ENCODE assay signal across 24 cellular contexts in genomic region chr10:87068281-87068680, GRCh38. TPM values are rescaled to one million over a fixed set of nuclear protein-coding genes. Genes with fewer than 3 reads are reported as not detected.
A peak's percentile ranks its signal among the peaks of the same experiment; 100 is the strongest.
DNase-seq lines count a peak whose midpoint lies in the region; ATAC-seq, FAIRE-seq and TF ChIP-seq lines count a peak whose summit lies in the region.
"Had no signal": no experiment of that assay in that cellular context is flagged by ENCODE, and none has a peak within 500 bp of the region (broad histone marks: within the 10 kb centered on the region; RNA-seq: fewer than 3 reads in every experiment).

No MANE protein-coding gene starts in this region.

- no peak overlapping the region for H2AFZ ChIP-seq in HepG2 (ENCODE audit: low read length)
- no peak overlapping the region for H2AFZ ChIP-seq in Karpas-422 (ENCODE audit: low read length)
- H2AFZ ChIP-seq: GM23248 had no signal

- no peak overlapping the region for H3K4me3 Mint-ChIP-seq in T-helper 17 cell
- H3K4me3 Mint-ChIP-seq: CD4-positive, alpha-beta memory T cell; H9 had no signal

- no peak overlapping the region for H3K9ac ChIP-seq in HepG2 (ENCODE audit: insufficient read depth, low read depth, low read length)
- no peak overlapping the region for H3K9ac ChIP-seq in Karpas-422 (ENCODE audit: low read length)
- H3K9ac ChIP-seq: GM23248 had no signal

- H3K4me2 ChIP-seq in HepG2 (ENCODE audit: low read depth, low read length) (no peak overlapping the region), Karpas-422 (ENCODE audit: low read depth, low read length, poor library complexity, severe bottlenecking) (no peak overlapping the region)

- intact Hi-C loops in HepG2 (cut with micrococcal nuclease; ENCODE audit: unreplicated experiment) (no loop called here), right lobe of liver (cut with DNase I) (no loop called here), ovary (cut with DNase I) (no loop called here)

- in situ Hi-C loops in HepG2 (cut with HindIII; ENCODE audit: extremely low pct_ligation_motif_present, low pct_unique_long_range_greater_than_20kb): no loop called here

- FAIRE-seq in HepG2 (lab: Jason Lieb, UNC) (no peak), small intestine (lab: Jason Lieb, UNC) (no peak), RCC 7860 (lab: Jason Lieb, UNC) (no peak)
- FAIRE-seq: GM12878, GM19239, H1 had no signal

- CTCF ChIA-PET in HepG2 (lab: Yijun Ruan, JAX; ENCODE audit: low intra/inter-chr PET ratio, low total read pairs): no interaction called here

- peaks cover 13% of the 10 kb centered on the region for H3K4me1 Mint-ChIP-seq in T-helper 17 cell
- H3K4me1 Mint-ChIP-seq: H9 had no signal

- peaks cover 8% of the 10 kb centered on the region for H3K79me2 ChIP-seq in HepG2 (ENCODE audit: insufficient read depth, low read length)
- H3K79me2 ChIP-seq in Karpas-422 (ENCODE audit: low read length): no peaks in the 10 kb centered on the region; the same call in 1 of the 2 replicates

- POLR2A ChIA-PET in HepG2 (lab: Yijun Ruan, JAX): no interaction called here

- H3K27ac Mint-ChIP-seq in T-helper 17 cell: peak overlapping the region; percentile 14
- H3K27ac Mint-ChIP-seq: H9 had no signal

- WGBS in HepG2 (ENCODE audit: low lambda C conversion rate): 93% methylated on average over 1 of the region's 1 CpG
- 77% methylated on average over 1 of the region's 1 CpG for WGBS in right lobe of liver (ENCODE audit: insufficient coverage, low coverage, low lambda C conversion rate, missing lambda C conversion rate)
- 19 to 66% (median 44%) methylated on average over 1 of the region's 1 CpG for WGBS in small intestine, 3 donors
- WGBS in ovary, 3 donors: 85 to 93% (median 88%) methylated on average over 1 of the region's 1 CpG

- TF ChIP-seq RAD21 in HepG2 (CRISPR knock-in tag; IDR thresholded peaks at IDR 0.05): no peak

- peaks cover 19% of the 10 kb centered on the region for H4K20me1 ChIP-seq in HepG2 (ENCODE audit: insufficient read depth, low read length)
- H4K20me1 ChIP-seq in Karpas-422 (ENCODE audit: insufficient read depth, low read depth, low read length): no peaks in the 10 kb centered on the region

- H3K9me2 ChIP-seq in Karpas-422 (replicated peaks; ENCODE audit: insufficient read depth, low read length): no peaks in the 10 kb centered on the region

- H3K4me1 ChIP-seq in HepG2 (ENCODE audit: insufficient read depth, low read length): peaks cover 58% of the 10 kb centered on the region
- H3K4me1 ChIP-seq in right lobe of liver: peaks cover 0 to 46% (median 5%) of the 10 kb centered on the region in 4 donors
- no peaks in the 10 kb centered on the region for H3K4me1 ChIP-seq in Karpas-422 (ENCODE audit: low read length)
- peaks cover 0 to 3% of the 10 kb centered on the region in 2 donors for H3K4me1 ChIP-seq in small intestine (ENCODE audit: control insufficient read depth in 2 of 2, insufficient read depth in 1 of 2, low read depth in 1 of 2, low read length in 1 of 2)
- H3K4me1 ChIP-seq in ovary (ENCODE audit: insufficient read depth): no peaks in the 10 kb centered on the region

- no peaks in the 10 kb centered on the region for H3K27me3 Mint-ChIP-seq in T-helper 17 cell
- H3K27me3 Mint-ChIP-seq: CD4-positive, alpha-beta memory T cell had no signal

- TF ChIP-seq CTCF in HepG2 (CRISPR knock-in tag; IDR thresholded peaks at IDR 0.05) (no peak), right lobe of liver (IDR thresholded peaks at IDR 0.05) (no peak), ovary (IDR thresholded peaks at IDR 0.05) (no peak)

- H3K27ac ChIP-seq in HepG2 (ENCODE audit: extremely low read length, insufficient read depth, low read length) (no peak overlapping the region), right lobe of liver (no peak overlapping the region), Karpas-422 (ENCODE audit: low read length) (no peak overlapping the region), small intestine (ENCODE audit: low read depth in 1 of 2, low read length in 1 of 2) (no peak overlapping the region), ovary (no peak overlapping the region)
- H3K27ac ChIP-seq: GM23248 had no signal

- H3K36me3 ChIP-seq in HepG2 (replicated peaks in 1 of 2; ENCODE audit: control insufficient read depth in 1 of 2, insufficient read depth in 2 of 2, low read length in 2 of 2): peaks cover 22 to 86% of the 10 kb centered on the region in 2 experiments
- H3K36me3 ChIP-seq in right lobe of liver: peaks cover 0 to 91% (median 34%) of the 10 kb centered on the region in 4 donors
- no peaks in the 10 kb centered on the region for H3K36me3 ChIP-seq in Karpas-422 (ENCODE audit: insufficient read depth, low read length)
- H3K36me3 ChIP-seq in small intestine (ENCODE audit: control insufficient read depth in 2 of 2, insufficient read depth in 2 of 2, low read length in 2 of 2): peaks cover 4 to 9% of the 10 kb centered on the region in 2 donors
- no peaks in the 10 kb centered on the region for H3K36me3 ChIP-seq in ovary

- BruUV-seq in HepG2 (replicated peaks; lab: Mats Ljungman, UMichigan): no TSS peak

- DNase-seq in HepG2 (ENCODE audit: low spot score) (no peak), right lobe of liver (no peak), Karpas-422 (peak; percentile 24), T-helper 17 cell (no peak), small intestine (peak; percentile 64), RCC 7860 (ENCODE audit: low spot score) (no peak), medulla oblongata (ENCODE audit: extremely low spot score) (no peak), ovary (no peak)
- DNase-seq: C1 segment of cervical spinal cord; CD4-positive, alpha-beta memory T cell; COR-L47; DMS 273 treated with DMSO at 0.1 percent for 48 hours; DMS79; EL; GDM1; GM23248; H9 had no signal

- TF ChIP-seq POLR2A in HepG2 (IDR thresholded peaks at IDR 0.05; ENCODE audit: insufficient read depth in 1 of 2, low read depth in 2 of 2, low read length in 2 of 2) (no peak), right lobe of liver (IDR thresholded peaks at IDR 0.05) (no peak), ovary (IDR thresholded peaks at IDR 0.05) (no peak)

- no peak overlapping the region for H3K4me3 ChIP-seq in HepG2 (replicated peaks in 1 of 3; ENCODE audit: insufficient read depth in 1 of 3, low read depth in 2 of 3, low read length in 3 of 3)
- H3K4me3 ChIP-seq in right lobe of liver: no peak overlapping the region
- no peak overlapping the region for H3K4me3 ChIP-seq in Karpas-422 (ENCODE audit: low read length)
- H3K4me3 ChIP-seq in small intestine (ENCODE audit: low read depth in 1 of 2, low read length in 2 of 2): no peak overlapping the region
- H3K4me3 ChIP-seq in ovary: no peak overlapping the region
- H3K4me3 ChIP-seq: GM12878, GM23248 had no signal

- TF ChIP-seq EP300 in HepG2 (IDR thresholded peaks at IDR 0.05; ENCODE audit: low read depth in 2 of 2, low read length in 2 of 2) (no peak), HepG2 (CRISPR knock-in tag; IDR thresholded peaks at IDR 0.05; ENCODE audit: borderline replicate concordance) (no peak), ovary (IDR thresholded peaks at IDR 0.05) (no peak)

- peaks cover 16% of the 10 kb centered on the region for H3K36me3 Mint-ChIP-seq in T-helper 17 cell (ENCODE audit: low read depth)

- no peak for ATAC-seq in HepG2
- no peak for ATAC-seq in right lobe of liver
- ATAC-seq in T-helper 17 cell: no peak
- ATAC-seq: GM12878, HCT116 had no signal

- no peaks in the 10 kb centered on the region for H3K9me3 ChIP-seq in HepG2 (ENCODE audit: low read length)
- H3K9me3 ChIP-seq in right lobe of liver: no peaks in the 10 kb centered on the region
- H3K9me3 ChIP-seq in Karpas-422 (ENCODE audit: low read length): no peaks in the 10 kb centered on the region
- no peaks in the 10 kb centered on the region for H3K9me3 ChIP-seq in T-helper 17 cell (ENCODE audit: control insufficient read depth, low read length, poor library complexity, severe bottlenecking)
- H3K9me3 ChIP-seq in small intestine (ENCODE audit: control insufficient read depth, low read depth): no peaks in the 10 kb centered on the region
- no peaks in the 10 kb centered on the region for H3K9me3 ChIP-seq in ovary

- H3K27me3 ChIP-seq in HepG2 (ENCODE audit: control insufficient read depth in 1 of 2, insufficient read depth in 2 of 2, low read length in 2 of 2) (no peaks in the 10 kb centered on the region), right lobe of liver (no peaks in the 10 kb centered on the region), Karpas-422 (ENCODE audit: low read length) (no peaks in the 10 kb centered on the region), small intestine (ENCODE audit: control insufficient read depth in 2 of 2, insufficient read depth in 2 of 2, low read length in 2 of 2) (no peaks in the 10 kb centered on the region), ovary (no peaks in the 10 kb centered on the region)

RNA-seq across cellular contexts. Expression of gene GLUD1, which starts 26.4 kb away (rescaled TPM):
- total RNA-seq in HepG2 (2016; rRNA removed; fragmentation: Illumina TruSeq; extraction: Trizol) (798 and 1,108 TPM in 2 replicates), right lobe of liver (100 to 1,000 TPM; 272 to 652 (median 433) TPM), T-helper 17 cell (100 to 1,000 TPM; 107 TPM), ovary (100 to 1,000 TPM; 116 to 142 (median 130) TPM)
- 64.0 and 73.9 TPM in 2 replicates for total RNA-seq in HepG2 (2016; cell fraction: cytosol; rRNA removed; fragmentation: Illumina TruSeq; extraction: Trizol; ENCODE audit: low read depth)
- 786 and 1,126 TPM in 2 replicates for total RNA-seq in HepG2 (2016; cell fraction: insoluble cytoplasmic fraction; rRNA removed; fragmentation: Illumina TruSeq; extraction: Trizol)
- 188 and 209 TPM in 2 replicates for total RNA-seq in HepG2 (2016; cell fraction: membrane; rRNA removed; fragmentation: Illumina TruSeq; extraction: Trizol)
- 366 and 405 TPM in 2 replicates for total RNA-seq in HepG2 (2016; cell fraction: nucleus; rRNA removed; fragmentation: Illumina TruSeq; extraction: Trizol)
- polyA plus RNA-seq in HepG2 (2011; rRNA removed) (286 and 301 TPM in 2 replicates), small intestine (100 to 1,000 TPM in 1 of 3 donors, 10 to 100 TPM in 2; 79.0 to 119 (median 84.0) TPM), ovary (100 to 1,000 TPM in 1 of 2 donors, 10 to 100 TPM in 1; 92.2 to 164 TPM)
- polyA plus RNA-seq in HepG2 (2011; cell fraction: cytosol; rRNA removed): 188 and 249 TPM in 2 replicates
- 143 and 202 TPM in 2 replicates for polyA plus RNA-seq in HepG2 (2011; cell fraction: nucleus; rRNA removed)
- 464 and 581 TPM in 2 replicates for polyA plus RNA-seq in HepG2 (2012)
- polyA plus RNA-seq in HepG2 (2016; cell fraction: cytosol; fragmentation: Illumina TruSeq; extraction: Trizol; ENCODE audit: low read depth): 39.0 and 41.7 TPM in 2 replicates
- 924 and 945 TPM in 2 replicates for polyA plus RNA-seq in HepG2 (2016; cell fraction: insoluble cytoplasmic fraction; fragmentation: Illumina TruSeq; extraction: Trizol; ENCODE audit: low read depth)
- 110 and 122 TPM in 2 replicates for polyA plus RNA-seq in HepG2 (2016; cell fraction: membrane; fragmentation: Illumina TruSeq; extraction: Trizol; ENCODE audit: low read depth)
- 429 and 441 TPM in 2 replicates for polyA plus RNA-seq in HepG2 (2016; cell fraction: nucleus; fragmentation: Illumina TruSeq; extraction: Trizol; ENCODE audit: insufficient read depth, low read depth)
- 55.8 and 268 TPM in 2 replicates for polyA minus RNA-seq in HepG2 (2011; rRNA and poly(A)+ RNA removed; ENCODE audit: low replicate concordance)
- 325 and 361 TPM in 2 replicates for polyA minus RNA-seq in HepG2 (2011; cell fraction: cytosol; rRNA and poly(A)+ RNA removed)
- 171 and 236 TPM in 2 replicates for polyA minus RNA-seq in HepG2 (2011; cell fraction: nucleus; rRNA and poly(A)+ RNA removed)
- 74.6 and 76.0 TPM in 2 replicates for total RNA-seq in Karpas-422 (2014; rRNA removed; shearing (Covaris generic); ENCODE audit: low replicate concordance)

RNA-seq across cellular contexts. Expression of gene SHLD2, which starts 26.7 kb away (rescaled TPM):
- 53.7 and 79.4 TPM in 2 replicates for total RNA-seq in HepG2 (2016; rRNA removed; fragmentation: Illumina TruSeq; extraction: Trizol)
- total RNA-seq in HepG2 (2016; cell fraction: cytosol; rRNA removed; fragmentation: Illumina TruSeq; extraction: Trizol; ENCODE audit: low read depth): 27.4 and 29.8 TPM in 2 replicates
- total RNA-seq in HepG2 (2016; cell fraction: insoluble cytoplasmic fraction; rRNA removed; fragmentation: Illumina TruSeq; extraction: Trizol): 54.2 and 78.8 TPM in 2 replicates
- 64.3 and 72.7 TPM in 2 replicates for total RNA-seq in HepG2 (2016; cell fraction: membrane; rRNA removed; fragmentation: Illumina TruSeq; extraction: Trizol)
- 45.4 and 47.2 TPM in 2 replicates for total RNA-seq in HepG2 (2016; cell fraction: nucleus; rRNA removed; fragmentation: Illumina TruSeq; extraction: Trizol)
- polyA plus RNA-seq in HepG2 (2011; rRNA removed): 22.6 and 25.7 TPM in 2 replicates
- polyA plus RNA-seq in HepG2 (2011; cell fraction: cytosol; rRNA removed): 9.1 and 15.2 TPM in 2 replicates
- polyA plus RNA-seq in HepG2 (2011; cell fraction: nucleus; rRNA removed): 11.8 and 16.3 TPM in 2 replicates
- polyA plus RNA-seq in HepG2 (2012): 32.6 and 35.2 TPM in 2 replicates
- polyA plus RNA-seq in HepG2 (2016; cell fraction: cytosol; fragmentation: Illumina TruSeq; extraction: Trizol; ENCODE audit: low read depth): 12.4 and 15.4 TPM in 2 replicates
- 46.3 and 51.5 TPM in 2 replicates for polyA plus RNA-seq in HepG2 (2016; cell fraction: insoluble cytoplasmic fraction; fragmentation: Illumina TruSeq; extraction: Trizol; ENCODE audit: low read depth)
- polyA plus RNA-seq in HepG2 (2016; cell fraction: membrane; fragmentation: Illumina TruSeq; extraction: Trizol; ENCODE audit: low read depth): 29.5 and 30.4 TPM in 2 replicates
- polyA plus RNA-seq in HepG2 (2016; cell fraction: nucleus; fragmentation: Illumina TruSeq; extraction: Trizol; ENCODE audit: insufficient read depth, low read depth): 45.4 and 46.0 TPM in 2 replicates
- 12.5 and 21.0 TPM in 2 replicates for polyA minus RNA-seq in HepG2 (2011; rRNA and poly(A)+ RNA removed; ENCODE audit: low replicate concordance)
- polyA minus RNA-seq in HepG2 (2011; cell fraction: cytosol; rRNA and poly(A)+ RNA removed): 22.2 and 26.3 TPM in 2 replicates
- polyA minus RNA-seq in HepG2 (2011; cell fraction: nucleus; rRNA and poly(A)+ RNA removed): 45.1 and 52.1 TPM in 2 replicates
- total RNA-seq in right lobe of liver: 10 to 100 TPM; 22.5 to 33.2 (median 27.2) TPM
- total RNA-seq in Karpas-422 (2014; rRNA removed; shearing (Covaris generic); ENCODE audit: low replicate concordance): 12.0 and 21.4 TPM in 2 replicates
- total RNA-seq in T-helper 17 cell: 10 to 100 TPM; 28.9 to 31.3 TPM
- polyA plus RNA-seq in small intestine: 10 to 100 TPM; 19.6 to 30.4 (median 24.0) TPM
- total RNA-seq in ovary: 10 to 100 TPM; 16.7 to 32.3 (median 26.8) TPM
- 10 to 100 TPM; 11.5 to 13.5 TPM for polyA plus RNA-seq in ovary

RNA-seq across cellular contexts. Expression of gene FAM25A, which starts 48.2 kb away (rescaled TPM):
- total RNA-seq in HepG2 (2016; rRNA removed; fragmentation: Illumina TruSeq; extraction: Trizol) (not detected in 2 replicates), right lobe of liver (not detected), T-helper 17 cell (not detected), ovary (not detected)
- total RNA-seq in HepG2 (2016; cell fraction: cytosol; rRNA removed; fragmentation: Illumina TruSeq; extraction: Trizol; ENCODE audit: low read depth): not detected in 2 replicates
- not detected in 2 replicates for total RNA-seq in HepG2 (2016; cell fraction: insoluble cytoplasmic fraction; rRNA removed; fragmentation: Illumina TruSeq; extraction: Trizol)
- not detected in 2 replicates for total RNA-seq in HepG2 (2016; cell fraction: membrane; rRNA removed; fragmentation: Illumina TruSeq; extraction: Trizol)
- total RNA-seq in HepG2 (2016; cell fraction: nucleus; rRNA removed; fragmentation: Illumina TruSeq; extraction: Trizol): not detected in 2 replicates
- polyA plus RNA-seq in HepG2 (2011; rRNA removed) (not detected in 2 replicates), small intestine (not detected), ovary (not detected)
- not detected in 2 replicates for polyA plus RNA-seq in HepG2 (2011; cell fraction: cytosol; rRNA removed)
- polyA plus RNA-seq in HepG2 (2011; cell fraction: nucleus; rRNA removed): not detected in 2 replicates
- polyA plus RNA-seq in HepG2 (2012): not detected in 2 replicates
- not detected in 2 replicates for polyA plus RNA-seq in HepG2 (2016; cell fraction: cytosol; fragmentation: Illumina TruSeq; extraction: Trizol; ENCODE audit: low read depth)
- polyA plus RNA-seq in HepG2 (2016; cell fraction: insoluble cytoplasmic fraction; fragmentation: Illumina TruSeq; extraction: Trizol; ENCODE audit: low read depth): not detected in 2 replicates
- polyA plus RNA-seq in HepG2 (2016; cell fraction: membrane; fragmentation: Illumina TruSeq; extraction: Trizol; ENCODE audit: low read depth): not detected in 2 replicates
- polyA plus RNA-seq in HepG2 (2016; cell fraction: nucleus; fragmentation: Illumina TruSeq; extraction: Trizol; ENCODE audit: insufficient read depth, low read depth): not detected in 2 replicates
- not detected in 2 replicates for polyA minus RNA-seq in HepG2 (2011; rRNA and poly(A)+ RNA removed; ENCODE audit: low replicate concordance)
- polyA minus RNA-seq in HepG2 (2011; cell fraction: cytosol; rRNA and poly(A)+ RNA removed): not detected in 2 replicates
- polyA minus RNA-seq in HepG2 (2011; cell fraction: nucleus; rRNA and poly(A)+ RNA removed): not detected in 2 replicates
- total RNA-seq in Karpas-422 (2014; rRNA removed; shearing (Covaris generic); ENCODE audit: low replicate concordance): not detected in 2 replicates
- total RNA-seq: A172; A673; CD4-positive, alpha-beta memory T cell; GM12878; GM23248; H1; H9 had no signal
- polyA plus RNA-seq: BJ; CD4-positive, alpha-beta memory T cell; GM12878; GM23248; H1 had no signal

Comparison
In these comparisons a context has a peak if more than half of its experiments do, and no peak if none do; other contexts are left out.
1. DNase-seq: peak in Karpas-422 (single experiment) and small intestine (single experiment); none in HepG2 (single experiment), right lobe of liver (0 of 3), T-helper 17 cell (0 of 3), RCC 7860 (single experiment), medulla oblongata (single experiment) and ovary (0 of 5).